ENCODE assay signal across 8 cellular contexts in genomic region chr4:151325320-151326246, GRCh38. TPM values are rescaled to one million over a fixed set of nuclear protein-coding genes. Genes with fewer than 3 reads are reported as not detected.
DNase-seq lines count a peak whose midpoint lies in the region; ATAC-seq and TF ChIP-seq lines count a peak whose summit lies in the region.

Gene SH3D19, minus strand, starts transcription at chr4:151325605. Its CDS starts 253 bp downstream, at chr4:151325352.

- H3K27ac Mint-ChIP-seq in endothelial cell (ENCODE audit: unreplicated experiment) = peak within 1 kb of the TSS; percentile 95

- H3K9me3 Mint-ChIP-seq in endothelial cell (ENCODE audit: unreplicated experiment) = no peaks in the 10 kb centered on the region

- WGBS in lung, 2 donors = 6 to 9% methylated on average over 42 to 66 of the region's 66 CpGs

- H3K4me3 ChIP-seq in HEK293 (ENCODE audit: low read depth, low read length) = peak within 1 kb of the TSS; percentile 54
- peak within 1 kb of the TSS; percentile 81 for H3K4me3 ChIP-seq in lung

- peak; percentile 51 for DNase-seq in AG08396 (ENCODE audit: low spot score)
- DNase-seq in endothelial cell (ENCODE audit: low spot score) = peak; percentile 82
- DNase-seq in lung (ENCODE audit: low spot score) = peak; percentile 80
- DNase-seq in OCI-M1 (lab: John Stamatoyannopoulos, UW) = no peak

- no peaks in the 10 kb centered on the region for H3K36me3 ChIP-seq in HEK293 (ENCODE audit: control insufficient read depth in 2 of 2, insufficient read depth in 1 of 2, low read length in 2 of 2)
- no peaks in the 10 kb centered on the region for H3K36me3 ChIP-seq in lung (ENCODE audit: control insufficient read depth in 2 of 2, insufficient read depth in 2 of 2, low read length in 2 of 2)

- H3K27ac ChIP-seq in HEK293 (ENCODE audit: extremely low read depth, low read depth, low read length) = peak within 1 kb of the TSS; percentile 90
- H3K27ac ChIP-seq in lung (ENCODE audit: low read depth in 1 of 2, low read length in 1 of 2) = peak within 1 kb of the TSS; percentile 93 to 99
- H3K27ac ChIP-seq in temporal lobe (ENCODE audit: low read depth, low read length) = peak within 1 kb of the TSS; percentile 65

- CTCF ChIA-PET in HEK293 (lab: Yijun Ruan, JAX) = interaction anchor here (0.7 kb wide), 1 partner anchor 1519 kb away, joined by 3 read pairs; no protein-coding TSS in a partner anchor

- H3K27me3 ChIP-seq in lung (ENCODE audit: control insufficient read depth, insufficient read depth) = no peaks in the 10 kb centered on the region

- H3K4me1 ChIP-seq in HEK293 (ENCODE audit: control insufficient read depth, insufficient read depth, low read length) = peaks cover 13% of the 10 kb centered on the region
- H3K4me1 ChIP-seq in lung (ENCODE audit: control insufficient read depth in 2 of 2, insufficient read depth in 2 of 2, low read length in 2 of 2) = peaks cover 0 to 8% of the 10 kb centered on the region in 2 donors

- POLR2A ChIA-PET in HEK293 (lab: Yijun Ruan, JAX) = interaction anchor here (0.8 to 1.7 kb wide), 5 partner anchors 9 to 46 kb away, joined by 3 to 6 read pairs (median 5); no protein-coding TSS in a partner anchor

- H3K36me3 Mint-ChIP-seq in endothelial cell (ENCODE audit: low read depth, unreplicated experiment) = peaks cover 11% of the 10 kb centered on the region

- peak within 1 kb of the TSS; percentile 98 for H3K4me3 Mint-ChIP-seq in endothelial cell (ENCODE audit: unreplicated experiment)

- peaks cover 39% of the 10 kb centered on the region for H3K4me1 Mint-ChIP-seq in endothelial cell (ENCODE audit: unreplicated experiment)

- ATAC-seq in SK-N-SH treated with all-trans-retinoic acid at 6 μM for 48 hours (peak; percentile 93), lung (ENCODE audit: insufficient read depth, low FRiP score) (peak; percentile 86), HG03139 (IDR thresholded peaks at IDR 0.05; ENCODE audit: unreplicated experiment) (no peak)

- H3K27me3 Mint-ChIP-seq in endothelial cell (ENCODE audit: unreplicated experiment) = peaks cover 8% of the 10 kb centered on the region

- H3K9me3 ChIP-seq in HEK293 (ENCODE audit: control insufficient read depth, insufficient read depth, low read depth, low read length) = no peaks in the 10 kb centered on the region
- no peaks in the 10 kb centered on the region for H3K9me3 ChIP-seq in lung (ENCODE audit: control insufficient read depth in 2 of 2, insufficient read depth in 1 of 2, low read length in 1 of 2)

- TF ChIP-seq CTCF in HEK293 (tag by site-specific recombination; IDR thresholded peaks at IDR 0.05) (no peak), endothelial cell (IDR thresholded peaks at IDR 0.05; ENCODE audit: unreplicated experiment) (no peak), lung (IDR thresholded peaks at IDR 0.05; ENCODE audit: control extremely low read depth, extremely low read depth) (no peak)

TF ChIP-seq in HEK293, 187 proteins besides CTCF, POLR2A, EP300 and RAD21 (continues in another document):
- TF ChIP-seq GLI2 (tag by site-specific recombination; IDR thresholded peaks at IDR 0.05; ENCODE audit: borderline replicate concordance, low read depth) (no peak), ZNF544 (tag by site-specific recombination; IDR thresholded peaks at IDR 0.05) (no peak), ZBTB6 (tag by site-specific recombination; IDR thresholded peaks at IDR 0.05) (no peak), KLF7 (tag by site-specific recombination; IDR thresholded peaks at IDR 0.05; ENCODE audit: borderline replicate concordance) (no peak), GLIS2 (tag by site-specific recombination; IDR thresholded peaks at IDR 0.05) (peak; percentile 70), AEBP2 (tag by site-specific recombination; IDR thresholded peaks at IDR 0.05; ENCODE audit: borderline replicate concordance) (no peak), KLF1 (tag by site-specific recombination; IDR thresholded peaks at IDR 0.05) (peak; percentile 35; the same call in 1 of the 2 replicates), TCF7L2 (IDR thresholded peaks at IDR 0.05; ENCODE audit: borderline replicate concordance, low read depth, low read length) (no peak), BCL11B (tag by site-specific recombination; IDR thresholded peaks at IDR 0.05; ENCODE audit: low read depth) (no peak)

TF ChIP-seq in SK-N-SH treated with all-trans-retinoic acid at 6 μM for 48 hours, 23 proteins besides CTCF, POLR2A, EP300 and RAD21:
- no peak for TF ChIP-seq CSRNP3 (CRISPR knock-in tag; IDR thresholded peaks at IDR 0.05)
- TF ChIP-seq ZNF70 (CRISPR knock-in tag; IDR thresholded peaks at IDR 0.05) = peak; percentile 80; the same call in 1 of the 2 replicates
- no peak for TF ChIP-seq ZNF565 (CRISPR knock-in tag; conservative IDR thresholded peaks at IDR 0.05; ENCODE audit: low read depth)
- no peak for TF ChIP-seq ARNTL (CRISPR knock-in tag; IDR thresholded peaks at IDR 0.05; ENCODE audit: borderline replicate concordance, low read depth)
- TF ChIP-seq GLIS3 (CRISPR knock-in tag; IDR thresholded peaks at IDR 0.05) = no peak
- no peak for TF ChIP-seq TCF4 (CRISPR knock-in tag; IDR thresholded peaks at IDR 0.05; ENCODE audit: borderline replicate concordance)

RNA-seq across cellular contexts. Expression of gene SH3D19, which starts in this region (rescaled TPM):
- total RNA-seq in endothelial cell (ENCODE audit: unreplicated experiment) (89.5 TPM), lung (10 to 100 TPM; 55.7 to 69.2 TPM), temporal lobe (9.8 TPM)
- 10 to 100 TPM; 22.1 to 45.8 TPM for polyA plus RNA-seq in lung
